1 cellular context compared by ENCODE assay signal in genomic region chr3:49028298-49028672, GRCh38.
TF ChIP-seq lines count a peak whose summit lies in the region.

No MANE protein-coding gene starts in this region.

TF ChIP-seq in HEK293, 187 proteins besides CTCF, POLR2A, EP300 and RAD21 (continued from another document):
- TF ChIP-seq ZBTB48 (tag by site-specific recombination; IDR thresholded peaks at IDR 0.05) = no peak
- no peak for TF ChIP-seq OVOL3 (tag by site-specific recombination; IDR thresholded peaks at IDR 0.05)
- no peak for TF ChIP-seq ZNF114 (tag by site-specific recombination; IDR thresholded peaks at IDR 0.05)
- no peak for TF ChIP-seq ZNF19 (tag by site-specific recombination; IDR thresholded peaks at IDR 0.05; ENCODE audit: low read depth)
- no peak for TF ChIP-seq KLF9 (tag by site-specific recombination; IDR thresholded peaks at IDR 0.05; ENCODE audit: low read depth)
- no peak for TF ChIP-seq ZNF510 (tag by site-specific recombination; IDR thresholded peaks at IDR 0.05; ENCODE audit: insufficient replicate concordance)
- TF ChIP-seq ZSCAN16 (tag by site-specific recombination; IDR thresholded peaks at IDR 0.05) = no peak
- TF ChIP-seq ZBTB1 (tag by site-specific recombination; IDR thresholded peaks at IDR 0.05) = no peak
